22 cellular contexts compared by ENCODE assay signal in the genomic region with DNA sequence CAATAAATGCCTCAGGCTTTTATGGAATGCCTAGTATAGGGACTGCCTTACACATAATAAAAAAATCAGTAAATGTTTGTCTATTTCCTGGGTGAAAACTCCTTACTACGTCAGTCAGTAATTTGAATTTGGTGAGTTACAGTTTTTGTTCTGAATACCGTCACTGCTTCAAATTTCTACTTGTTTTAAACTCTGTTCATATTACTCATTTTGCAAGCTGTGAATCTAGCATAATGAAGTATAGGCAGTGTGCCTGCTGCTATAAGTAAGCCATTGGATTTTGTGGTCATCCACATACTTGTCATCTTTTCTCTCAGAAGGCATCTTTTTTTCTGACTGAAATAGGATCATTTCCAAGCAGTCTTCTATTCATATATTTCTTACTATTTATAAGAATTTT.
"Had no signal": no experiment of that assay in that cellular context is flagged by ENCODE, and none has a peak within 500 bp of the region (broad histone marks: within the 10 kb centered on the region; RNA-seq: fewer than 3 reads in every experiment).

No MANE protein-coding gene starts in this region.

- H3K27ac Mint-ChIP-seq: activated CD8-positive, alpha-beta T cell treated with anti-CD3 and anti-CD28 coated beads, Interleukin-2, amount 10 ng/mL, durations not matched to agents 7 days and 5 days; activated naive CD8-positive, alpha-beta T cell; dendritic cell treated with granulocyte-macrophage colony-stimulating factor and Interleukin-4, amounts not matched to agents 40 ng/mL and 50 ng/mL, for 4 days; mesothelial cell of epicardium; natural killer cell; stimulated activated naive CD8-positive, alpha-beta T cell treated with anti-CD3 and anti-CD28 coated beads, Interleukin-15, amount 100 ng/mL, for 72 hours; T-cell; T-helper 2 cell treated with Interferon-gamma antibody and Interleukin-4, amounts not matched to agents 5 μg/mL and 100 μg/mL, for 36 hours had no signal

- H3K36me3 Mint-ChIP-seq: activated naive CD8-positive, alpha-beta T cell; mesothelial cell of epicardium; natural killer cell; T-cell had no signal

- H3K27me3 ChIP-seq: cardiac muscle cell, vagina had no signal

- H3K9me3 Mint-ChIP-seq: dendritic cell treated with granulocyte-macrophage colony-stimulating factor and Interleukin-4, amounts not matched to agents 40 ng/mL and 50 ng/mL, for 4 days; mesothelial cell of epicardium; natural killer cell; stimulated activated naive CD8-positive, alpha-beta T cell treated with anti-CD3 and anti-CD28 coated beads, Interleukin-15, amount 100 ng/mL, for 72 hours; T-cell; T-helper 2 cell treated with Interferon-gamma antibody and Interleukin-4, amounts not matched to agents 5 μg/mL and 100 μg/mL, for 36 hours had no signal

- DNase-seq: activated CD4-positive, alpha-beta T cell treated with anti-CD3 and anti-CD28 coated beads for 1 hour; activated CD4-positive, alpha-beta T cell treated with anti-CD3 and anti-CD28 coated beads, Interleukin-2, amount 50 U/mL, for 1 hour; activated CD8-positive, alpha-beta T cell treated with anti-CD3 and anti-CD28 coated beads, Interleukin-2, amount 10 ng/mL, durations not matched to agents 7 days and 5 days; activated naive CD4-positive, alpha-beta T cell; activated T-cell treated with anti-CD3 and anti-CD28 coated beads, Interleukin-2, amount 50 U/mL, for 1 hour; effector CD4-positive, alpha-beta T cell; foreskin melanocyte; hippocampal formation; left ventricle myocardium superior; mammary epithelial cell; natural killer cell; retina; stimulated activated CD4-positive, alpha-beta T cell treated with anti-CD3 and anti-CD28 coated beads, Interleukin-12 subunit alpha, Interleukin-12 subunit beta, amount 100 ng/mL, for 4 hours; stimulated activated naive CD8-positive, alpha-beta T cell treated with anti-CD3 and anti-CD28 coated beads, Interleukin-15, amount 100 ng/mL, for 72 hours; T-cell; trophoblast cell had no signal

- H3K4me1 Mint-ChIP-seq: natural killer cell; stimulated activated naive CD8-positive, alpha-beta T cell treated with anti-CD3 and anti-CD28 coated beads, Interleukin-15, amount 100 ng/mL, for 72 hours; T-cell had no signal

- H3K4me3 ChIP-seq: cardiac muscle cell, vagina had no signal

- H3K36me3 ChIP-seq: cardiac muscle cell, vagina had no signal

- H3K4me3 Mint-ChIP-seq: activated CD8-positive, alpha-beta T cell treated with anti-CD3 and anti-CD28 coated beads, Interleukin-2, amount 10 ng/mL, durations not matched to agents 7 days and 5 days; activated naive CD8-positive, alpha-beta T cell; dendritic cell treated with granulocyte-macrophage colony-stimulating factor and Interleukin-4, amounts not matched to agents 40 ng/mL and 50 ng/mL, for 4 days; mesothelial cell of epicardium; natural killer cell; stimulated activated naive CD8-positive, alpha-beta T cell treated with anti-CD3 and anti-CD28 coated beads, Interleukin-15, amount 100 ng/mL, for 72 hours; T-cell; T-helper 2 cell treated with Interferon-gamma antibody and Interleukin-4, amounts not matched to agents 5 μg/mL and 100 μg/mL, for 36 hours had no signal

- H3K27ac ChIP-seq: cardiac muscle cell, vagina had no signal

- H3K27me3 Mint-ChIP-seq: dendritic cell treated with granulocyte-macrophage colony-stimulating factor and Interleukin-4, amounts not matched to agents 40 ng/mL and 50 ng/mL, for 4 days had no signal

- ATAC-seq: activated CD8-positive, alpha-beta T cell treated with anti-CD3 and anti-CD28 coated beads, Interleukin-2, amount 10 ng/mL, durations not matched to agents 7 days and 5 days; left ventricle myocardium superior; natural killer cell; stimulated activated naive CD8-positive, alpha-beta T cell treated with anti-CD3 and anti-CD28 coated beads, Interleukin-15, amount 100 ng/mL, for 72 hours; T-cell had no signal

- H3K9me3 ChIP-seq: vagina had no signal
